In genomic region chr4:114364857-114365256, GRCh38 we compare ENCODE assay signal across 13 cellular contexts.
DNase-seq lines count a peak whose midpoint lies in the region; ATAC-seq and TF ChIP-seq lines count a peak whose summit lies in the region.
"Had no signal": no experiment of that assay in that cellular context is flagged by ENCODE, and none has a peak within 500 bp of the region (broad histone marks: within the 10 kb centered on the region; RNA-seq: fewer than 3 reads in every experiment).

No MANE protein-coding gene starts in this region.

- DNase-seq in GM04504 (ENCODE audit: low read depth) (peak; percentile 51), heart left ventricle (peak in 3 of 5 donors; percentile 8 to 31 (median 25)), retinal pigment epithelial cell (ENCODE audit: low read depth) (peak; percentile 30), NK-92 (lab: John Stamatoyannopoulos, UW; ENCODE audit: unreplicated experiment) (no peak), GM10248 (ENCODE audit: extremely low spot score) (no peak)
- DNase-seq: activated B cell treated with CpG ODN at 0.5 μM for 24 hours; cerebellar nuclear complex; Karpas-422; Peyer's patch; stimulated activated naive CD8-positive, alpha-beta T cell treated with anti-CD3 and anti-CD28 coated beads, Interleukin-15, Interleukin-2, amounts not matched to agents 100 U/mL and 50 U/mL, for 24 hours had no signal

- WGBS in heart left ventricle, 4 donors: 9 to 22% (median 14%) methylated on average over 1 of the region's 1 CpG

- H3K27ac ChIP-seq in heart left ventricle: peak overlapping the region in 7 of 12 donors; percentile 3 to 77 (median 71)
- H3K27ac ChIP-seq: Peyer's patch had no signal

- no peaks in the 10 kb centered on the region for H3K36me3 ChIP-seq in heart left ventricle
- H3K36me3 ChIP-seq: Peyer's patch had no signal

- H3K4me3 ChIP-seq in WI38 (ENCODE audit: low read depth, low read length): peak overlapping the region; percentile 43
- peak overlapping the region in 5 of 12 donors; percentile 11 to 24 (median 15) for H3K4me3 ChIP-seq in heart left ventricle
- no peak overlapping the region for H3K4me3 ChIP-seq in retinal pigment epithelial cell (ENCODE audit: low read length)
- H3K4me3 ChIP-seq: Peyer's patch had no signal

- no peaks in the 10 kb centered on the region for H3K27me3 ChIP-seq in heart left ventricle
- H3K27me3 ChIP-seq: Peyer's patch had no signal

- H3K4me1 ChIP-seq in heart left ventricle: peaks cover 0 to 10% (median 0%) of the 10 kb centered on the region in 12 donors
- H3K4me1 ChIP-seq: Peyer's patch had no signal

- no peaks in the 10 kb centered on the region for H3K9me3 ChIP-seq in heart left ventricle
- H3K9me3 ChIP-seq: Peyer's patch had no signal

- CTCF ChIA-PET in GM10248 (lab: Yijun Ruan, JAX): no interaction called here

- no peak for TF ChIP-seq POLR2A in heart left ventricle (IDR thresholded peaks at IDR 0.05)

- TF ChIP-seq CTCF in WI38 (IDR thresholded peaks at IDR 0.05; ENCODE audit: low read depth, low read length) (no peak), heart left ventricle (IDR thresholded peaks at IDR 0.05) (no peak), retinal pigment epithelial cell (conservative IDR thresholded peaks at IDR 0.05; ENCODE audit: low read depth, low read length) (no peak), GM10248 (IDR thresholded peaks at IDR 0.05; ENCODE audit: control extremely low read depth, extremely low read depth, low read depth, missing control alignments) (no peak)

- intact Hi-C loops in heart left ventricle (cut with DNase I): no loop called here

- POLR2A ChIA-PET in GM10248 (lab: Yijun Ruan, JAX): no interaction called here

- peak; percentile 70 to 96 (median 92) for ATAC-seq in heart left ventricle
- no peak for ATAC-seq in GM21723 (IDR thresholded peaks at IDR 0.05; ENCODE audit: unreplicated experiment)
- no peak for ATAC-seq in GM18511 (IDR thresholded peaks at IDR 0.05; ENCODE audit: unreplicated experiment)
- ATAC-seq: stimulated activated naive CD8-positive, alpha-beta T cell treated with anti-CD3 and anti-CD28 coated beads, Interleukin-15, Interleukin-2, amounts not matched to agents 100 U/mL and 50 U/mL, for 24 hours had no signal

Comparison
In these comparisons a context has a peak if more than half of its experiments do, and no peak if none do; other contexts are left out.
1. DNase-seq: peak in GM04504 (single experiment), heart left ventricle (3 of 5) and retinal pigment epithelial cell (single experiment); none in NK-92 (single experiment) and GM10248 (single experiment).
2. ATAC-seq: peak in heart left ventricle (4 of 4); none in GM21723 (single experiment) and GM18511 (single experiment).